Comparison of ENCODE assay signal across 2 cellular contexts in genomic region chr3:42508562-42508961, GRCh38.
TF ChIP-seq lines count a peak whose summit lies in the region.

No MANE protein-coding gene starts in this region.

TF ChIP-seq in HepG2, 621 proteins besides CTCF, POLR2A, EP300 and RAD21:
- TF ChIP-seq, protein P1, sequence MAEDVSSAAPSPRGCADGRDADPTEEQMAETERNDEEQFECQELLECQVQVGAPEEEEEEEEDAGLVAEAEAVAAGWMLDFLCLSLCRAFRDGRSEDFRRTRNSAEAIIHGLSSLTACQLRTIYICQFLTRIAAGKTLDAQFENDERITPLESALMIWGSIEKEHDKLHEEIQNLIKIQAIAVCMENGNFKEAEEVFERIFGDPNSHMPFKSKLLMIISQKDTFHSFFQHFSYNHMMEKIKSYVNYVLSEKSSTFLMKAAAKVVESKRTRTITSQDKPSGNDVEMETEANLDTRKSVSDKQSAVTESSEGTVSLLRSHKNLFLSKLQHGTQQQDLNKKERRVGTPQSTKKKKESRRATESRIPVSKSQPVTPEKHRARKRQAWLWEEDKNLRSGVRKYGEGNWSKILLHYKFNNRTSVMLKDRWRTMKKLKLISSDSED (CRISPR knock-in tag; IDR thresholded peaks at IDR 0.05) = no peak
- no peak for TF ChIP-seq HINFP (CRISPR knock-in tag; IDR thresholded peaks at IDR 0.05; ENCODE audit: low read depth)
- TF ChIP-seq MBNL3 (CRISPR knock-in tag; conservative IDR thresholded peaks at IDR 0.05) = no peak
- no peak for TF ChIP-seq MTERF4 (CRISPR knock-in tag; IDR thresholded peaks at IDR 0.05)
- no peak for TF ChIP-seq RNF219 (CRISPR knock-in tag; IDR thresholded peaks at IDR 0.05)
- no peak for TF ChIP-seq SMYD3 (CRISPR knock-in tag; IDR thresholded peaks at IDR 0.05)
- TF ChIP-seq KLF16 (CRISPR knock-in tag; IDR thresholded peaks at IDR 0.05) = no peak
- no peak for TF ChIP-seq RARA (CRISPR knock-in tag; IDR thresholded peaks at IDR 0.05)
TF ChIP-seq in HepG2: peak in this region for 0.

TF ChIP-seq in K562, 482 proteins besides CTCF, POLR2A, EP300 and RAD21:
- TF ChIP-seq, protein P2, sequence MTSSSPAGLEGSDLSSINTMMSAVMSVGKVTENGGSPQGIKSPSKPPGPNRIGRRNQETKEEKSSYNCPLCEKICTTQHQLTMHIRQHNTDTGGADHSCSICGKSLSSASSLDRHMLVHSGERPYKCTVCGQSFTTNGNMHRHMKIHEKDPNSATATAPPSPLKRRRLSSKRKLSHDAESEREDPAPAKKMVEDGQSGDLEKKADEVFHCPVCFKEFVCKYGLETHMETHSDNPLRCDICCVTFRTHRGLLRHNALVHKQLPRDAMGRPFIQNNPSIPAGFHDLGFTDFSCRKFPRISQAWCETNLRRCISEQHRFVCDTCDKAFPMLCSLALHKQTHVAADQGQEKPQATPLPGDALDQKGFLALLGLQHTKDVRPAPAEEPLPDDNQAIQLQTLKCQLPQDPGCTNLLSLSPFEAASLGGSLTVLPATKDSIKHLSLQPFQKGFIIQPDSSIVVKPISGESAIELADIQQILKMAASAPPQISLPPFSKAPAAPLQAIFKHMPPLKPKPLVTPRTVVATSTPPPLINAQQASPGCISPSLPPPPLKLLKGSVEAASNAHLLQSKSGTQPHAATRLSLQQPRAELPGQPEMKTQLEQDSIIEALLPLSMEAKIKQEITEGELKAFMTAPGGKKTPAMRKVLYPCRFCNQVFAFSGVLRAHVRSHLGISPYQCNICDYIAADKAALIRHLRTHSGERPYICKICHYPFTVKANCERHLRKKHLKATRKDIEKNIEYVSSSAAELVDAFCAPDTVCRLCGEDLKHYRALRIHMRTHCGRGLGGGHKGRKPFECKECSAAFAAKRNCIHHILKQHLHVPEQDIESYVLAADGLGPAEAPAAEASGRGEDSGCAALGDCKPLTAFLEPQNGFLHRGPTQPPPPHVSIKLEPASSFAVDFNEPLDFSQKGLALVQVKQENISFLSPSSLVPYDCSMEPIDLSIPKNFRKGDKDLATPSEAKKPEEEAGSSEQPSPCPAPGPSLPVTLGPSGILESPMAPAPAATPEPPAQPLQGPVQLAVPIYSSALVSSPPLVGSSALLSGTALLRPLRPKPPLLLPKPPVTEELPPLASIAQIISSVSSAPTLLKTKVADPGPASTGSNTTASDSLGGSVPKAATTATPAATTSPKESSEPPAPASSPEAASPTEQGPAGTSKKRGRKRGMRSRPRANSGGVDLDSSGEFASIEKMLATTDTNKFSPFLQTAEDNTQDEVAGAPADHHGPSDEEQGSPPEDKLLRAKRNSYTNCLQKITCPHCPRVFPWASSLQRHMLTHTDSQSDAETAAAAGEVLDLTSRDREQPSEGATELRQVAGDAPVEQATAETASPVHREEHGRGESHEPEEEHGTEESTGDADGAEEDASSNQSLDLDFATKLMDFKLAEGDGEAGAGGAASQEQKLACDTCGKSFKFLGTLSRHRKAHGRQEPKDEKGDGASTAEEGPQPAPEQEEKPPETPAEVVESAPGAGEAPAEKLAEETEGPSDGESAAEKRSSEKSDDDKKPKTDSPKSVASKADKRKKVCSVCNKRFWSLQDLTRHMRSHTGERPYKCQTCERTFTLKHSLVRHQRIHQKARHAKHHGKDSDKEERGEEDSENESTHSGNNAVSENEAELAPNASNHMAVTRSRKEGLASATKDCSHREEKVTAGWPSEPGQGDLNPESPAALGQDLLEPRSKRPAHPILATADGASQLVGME (CRISPR knock-in tag; IDR thresholded peaks at IDR 0.05) = no peak
- TF ChIP-seq BHLHE40 (IDR thresholded peaks at IDR 0.05; ENCODE audit: low read length) = 0 out of 2 replicates have a peak, but pooled peaks have one; percentile 19
